ENCODE assay signal across 10 cellular contexts in the genomic region with DNA sequence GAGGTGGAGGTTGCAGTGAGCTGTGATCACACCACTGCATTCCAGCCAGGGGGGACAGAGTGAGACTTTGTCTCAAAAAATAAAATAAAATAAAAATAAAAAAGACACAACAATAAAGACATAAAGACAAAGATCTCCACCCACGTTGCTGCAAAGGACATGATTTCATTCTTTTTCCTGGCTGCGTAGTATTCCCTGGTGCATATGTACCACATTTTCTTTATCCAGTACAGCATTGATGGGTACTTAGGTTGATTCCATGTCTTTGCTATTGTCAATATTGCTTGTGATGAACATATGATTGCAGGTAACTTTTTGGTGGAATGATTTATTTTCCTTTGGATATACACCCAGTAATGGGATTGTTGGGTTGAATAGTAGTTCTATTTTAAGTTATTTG. TPM values are rescaled to one million over a fixed set of nuclear protein-coding genes. Genes with fewer than 3 reads are reported as not detected.
"Had no signal": no experiment of that assay in that cellular context is flagged by ENCODE, and none has a peak within 500 bp of the region (broad histone marks: within the 10 kb centered on the region; RNA-seq: fewer than 3 reads in every experiment).

No MANE protein-coding gene starts in this region.

- H3K9ac ChIP-seq: KMS-11 had no signal

- H3K36me3 Mint-ChIP-seq: IgD-negative memory B cell had no signal

- H3K27ac Mint-ChIP-seq: IgD-negative memory B cell had no signal

- FAIRE-seq: HepG2, HTR-8/SVneo had no signal

- H3K4me2 ChIP-seq: KMS-11 had no signal

- H3K27ac ChIP-seq: HL-60, KMS-11 had no signal

- H3K4me3 Mint-ChIP-seq: IgD-negative memory B cell had no signal

- H3K4me1 Mint-ChIP-seq: IgD-negative memory B cell had no signal

- ATAC-seq: HepG2 had no signal

- DNase-seq: IMR-90, Karpas-422, Kasumi-1, KBM-7 had no signal

RNA-seq across cellular contexts. Expression of gene CCDC3, which starts 42.0 kb away (rescaled TPM):
- total RNA-seq: HepG2, HT-29 had no signal
- polyA plus RNA-seq: HepG2, IgD-negative memory B cell had no signal
